18 cellular contexts compared by ENCODE assay signal in genomic region chr13:29175245-29175873, GRCh38.
DNase-seq lines count a peak whose midpoint lies in the region; ATAC-seq and TF ChIP-seq lines count a peak whose summit lies in the region.
"Had no signal": no experiment of that assay in that cellular context is flagged by ENCODE, and none has a peak within 500 bp of the region (broad histone marks: within the 10 kb centered on the region; RNA-seq: fewer than 3 reads in every experiment).

No MANE protein-coding gene starts in this region.

- ATAC-seq in left lobe of liver (peak; percentile 52), GM23338 (no peak), GM19324 (IDR thresholded peaks at IDR 0.05; ENCODE audit: low FRiP score, unreplicated experiment) (no peak)
- ATAC-seq: CD8-positive, alpha-beta T cell; HCT116 had no signal

- H3K4me2 ChIP-seq in neural cell (ENCODE audit: low read length), result no peak overlapping the region
- no peak overlapping the region for H3K4me2 ChIP-seq in GM23338

- H3K4me3 Mint-ChIP-seq in GM23338, result no peak overlapping the region
- H3K4me3 Mint-ChIP-seq: B cell; CD4-positive, CD25-positive, alpha-beta regulatory T cell; CD8-positive, alpha-beta T cell; H9 had no signal

- no peaks in the 10 kb centered on the region for H3K4me1 ChIP-seq in GM23338 (ENCODE audit: insufficient read depth)
- H3K4me1 ChIP-seq: Caco-2 had no signal

- peak; percentile 52 for TF ChIP-seq EP300 in neural cell (conservative IDR thresholded peaks at IDR 0.05; ENCODE audit: poor library complexity, severe bottlenecking)

- TF ChIP-seq RAD21 in neural cell (conservative IDR thresholded peaks at IDR 0.05), result no peak

- H3K9me2 ChIP-seq in neural cell (ENCODE audit: insufficient read depth, low read length) (no peaks in the 10 kb centered on the region), GM23338 (ENCODE audit: insufficient read depth) (peaks cover 10% of the 10 kb centered on the region; the same call in 1 of the 2 replicates)

- H3K27ac ChIP-seq in neural cell (ENCODE audit: low read length) (peak overlapping the region; percentile 30), GM23338 (ENCODE audit: low read depth) (no peak overlapping the region)
- H3K27ac ChIP-seq: 22Rv1, BLaER1, C4-2B, GM23248 had no signal

- H3K36me3 ChIP-seq in neural cell (ENCODE audit: insufficient read depth, low read length) (no peaks in the 10 kb centered on the region), GM23338 (ENCODE audit: insufficient read depth) (no peaks in the 10 kb centered on the region)
- H3K36me3 ChIP-seq: BLaER1 had no signal

- H3K9ac ChIP-seq in neural cell (ENCODE audit: low read length), result no peak overlapping the region
- H3K9ac ChIP-seq: BLaER1, GM23248 had no signal

- H3K79me2 ChIP-seq in neural cell (replicated peaks; ENCODE audit: insufficient read depth, low read length), result no peaks in the 10 kb centered on the region
- H3K79me2 ChIP-seq in GM23338 (replicated peaks; ENCODE audit: insufficient read depth), result no peaks in the 10 kb centered on the region

- DNase-seq in NCI-H748 (lab: John Stamatoyannopoulos, UW; ENCODE audit: unreplicated experiment) (peak; percentile 73), NCI-H748 treated with DMSO at 0.1 percent for 48 hours (lab: John Stamatoyannopoulos, UW) (no peak), left lobe of liver (ENCODE audit: low spot score) (no peak), GM23338 (ENCODE audit: low spot score) (no peak)
- DNase-seq: Caco-2; CD4-positive, CD25-positive, alpha-beta regulatory T cell; CD8-positive, alpha-beta T cell; DMS153; DND-41; GM23248; H9 had no signal

- TF ChIP-seq CTCF in neural cell (IDR thresholded peaks at IDR 0.05; ENCODE audit: poor library complexity, severe bottlenecking) (no peak), GM23338 (conservative IDR thresholded peaks at IDR 0.05; ENCODE audit: low read depth in 2 of 2) (no peak)

- H3K4me1 Mint-ChIP-seq in GM23338, result no peaks in the 10 kb centered on the region
- H3K4me1 Mint-ChIP-seq: B cell; CD4-positive, CD25-positive, alpha-beta regulatory T cell; H9 had no signal

- no peaks in the 10 kb centered on the region for H3F3A ChIP-seq in neural cell (ENCODE audit: insufficient read depth, low read length, poor library complexity, severe bottlenecking)
- H3F3A ChIP-seq in GM23338 (replicated peaks; ENCODE audit: low read depth), result no peaks in the 10 kb centered on the region

- no peaks in the 10 kb centered on the region for H3K9me3 ChIP-seq in neural cell (ENCODE audit: low read length)
- H3K9me3 ChIP-seq: Caco-2 had no signal

- no peak overlapping the region for H3K27ac Mint-ChIP-seq in GM23338
- H3K27ac Mint-ChIP-seq: B cell; CD4-positive, CD25-positive, alpha-beta regulatory T cell; CD8-positive, alpha-beta T cell; H9 had no signal

- H3K27me3 ChIP-seq in neural cell (ENCODE audit: insufficient read depth, low read depth, low read length), result no peaks in the 10 kb centered on the region
- H3K27me3 ChIP-seq in GM23338 (ENCODE audit: insufficient read depth), result no peaks in the 10 kb centered on the region
- H3K27me3 ChIP-seq: BLaER1 had no signal

- H3K9me3 Mint-ChIP-seq in GM23338, result no peaks in the 10 kb centered on the region
- H3K9me3 Mint-ChIP-seq: CD8-positive, alpha-beta T cell; H9 had no signal

- no peak overlapping the region for H3K4me3 ChIP-seq in neural cell (ENCODE audit: low read length)
- no peak overlapping the region for H3K4me3 ChIP-seq in GM23338
- H3K4me3 ChIP-seq: BLaER1, GM23248 had no signal

- no peaks in the 10 kb centered on the region for H3K36me3 Mint-ChIP-seq in GM23338 (ENCODE audit: low read depth)
- H3K36me3 Mint-ChIP-seq: CD4-positive, CD25-positive, alpha-beta regulatory T cell; CD8-positive, alpha-beta T cell had no signal

- no peaks in the 10 kb centered on the region for H4K20me1 ChIP-seq in neural cell (ENCODE audit: insufficient read depth)
- H4K20me1 ChIP-seq in GM23338 (replicated peaks; ENCODE audit: insufficient read depth), result no peaks in the 10 kb centered on the region
- H4K20me1 ChIP-seq: BLaER1 had no signal

- H2AFZ ChIP-seq in neural cell (ENCODE audit: low read depth, low read length), result no peak overlapping the region
- no peak overlapping the region for H2AFZ ChIP-seq in GM23338
- H2AFZ ChIP-seq: GM23248 had no signal

- H3K27me3 Mint-ChIP-seq in GM23338 (ENCODE audit: insufficient read depth, low read depth, poor library complexity), result no peaks in the 10 kb centered on the region

TF ChIP-seq in neural cell, 6 proteins besides CTCF, POLR2A, EP300 and RAD21:
- TF ChIP-seq POLR2AphosphoS5 (IDR thresholded peaks at IDR 0.05), result peak; percentile 90
- TF ChIP-seq EZH2 (IDR thresholded peaks at IDR 0.05; ENCODE audit: borderline replicate concordance, insufficient read depth, low read length, poor library complexity, severe bottlenecking), result no peak

TF ChIP-seq in GM23338, 12 proteins besides CTCF, POLR2A, EP300 and RAD21 (continues in another document):
- no peak for TF ChIP-seq CREB1 (CRISPR knock-in tag; IDR thresholded peaks at IDR 0.05; ENCODE audit: low read depth)
- TF ChIP-seq, protein P1, sequence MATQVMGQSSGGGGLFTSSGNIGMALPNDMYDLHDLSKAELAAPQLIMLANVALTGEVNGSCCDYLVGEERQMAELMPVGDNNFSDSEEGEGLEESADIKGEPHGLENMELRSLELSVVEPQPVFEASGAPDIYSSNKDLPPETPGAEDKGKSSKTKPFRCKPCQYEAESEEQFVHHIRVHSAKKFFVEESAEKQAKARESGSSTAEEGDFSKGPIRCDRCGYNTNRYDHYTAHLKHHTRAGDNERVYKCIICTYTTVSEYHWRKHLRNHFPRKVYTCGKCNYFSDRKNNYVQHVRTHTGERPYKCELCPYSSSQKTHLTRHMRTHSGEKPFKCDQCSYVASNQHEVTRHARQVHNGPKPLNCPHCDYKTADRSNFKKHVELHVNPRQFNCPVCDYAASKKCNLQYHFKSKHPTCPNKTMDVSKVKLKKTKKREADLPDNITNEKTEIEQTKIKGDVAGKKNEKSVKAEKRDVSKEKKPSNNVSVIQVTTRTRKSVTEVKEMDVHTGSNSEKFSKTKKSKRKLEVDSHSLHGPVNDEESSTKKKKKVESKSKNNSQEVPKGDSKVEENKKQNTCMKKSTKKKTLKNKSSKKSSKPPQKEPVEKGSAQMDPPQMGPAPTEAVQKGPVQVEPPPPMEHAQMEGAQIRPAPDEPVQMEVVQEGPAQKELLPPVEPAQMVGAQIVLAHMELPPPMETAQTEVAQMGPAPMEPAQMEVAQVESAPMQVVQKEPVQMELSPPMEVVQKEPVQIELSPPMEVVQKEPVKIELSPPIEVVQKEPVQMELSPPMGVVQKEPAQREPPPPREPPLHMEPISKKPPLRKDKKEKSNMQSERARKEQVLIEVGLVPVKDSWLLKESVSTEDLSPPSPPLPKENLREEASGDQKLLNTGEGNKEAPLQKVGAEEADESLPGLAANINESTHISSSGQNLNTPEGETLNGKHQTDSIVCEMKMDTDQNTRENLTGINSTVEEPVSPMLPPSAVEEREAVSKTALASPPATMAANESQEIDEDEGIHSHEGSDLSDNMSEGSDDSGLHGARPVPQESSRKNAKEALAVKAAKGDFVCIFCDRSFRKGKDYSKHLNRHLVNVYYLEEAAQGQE (IDR thresholded peaks at IDR 0.05; ENCODE audit: unreplicated experiment), result no peak
- TF ChIP-seq ETS1 (IDR thresholded peaks at IDR 0.05), result no peak
- TF ChIP-seq NANOG (IDR thresholded peaks at IDR 0.05; ENCODE audit: borderline replicate concordance), result no peak
- no peak for TF ChIP-seq ZNF114 (CRISPR knock-in tag; IDR thresholded peaks at IDR 0.05)
- no peak for TF ChIP-seq POLR2AphosphoS5 (IDR thresholded peaks at IDR 0.05; ENCODE audit: low read depth)
- TF ChIP-seq JUNB (IDR thresholded peaks at IDR 0.05; ENCODE audit: unreplicated experiment), result no peak
- no peak for TF ChIP-seq EZH2phosphoT487 (IDR thresholded peaks at IDR 0.05; ENCODE audit: unreplicated experiment)
- no peak for TF ChIP-seq STAT1 (IDR thresholded peaks at IDR 0.05; ENCODE audit: unreplicated experiment)
- TF ChIP-seq ZNF331 (CRISPR knock-in tag; IDR thresholded peaks at IDR 0.05; ENCODE audit: low read depth), result no peak
